In the genomic region with DNA sequence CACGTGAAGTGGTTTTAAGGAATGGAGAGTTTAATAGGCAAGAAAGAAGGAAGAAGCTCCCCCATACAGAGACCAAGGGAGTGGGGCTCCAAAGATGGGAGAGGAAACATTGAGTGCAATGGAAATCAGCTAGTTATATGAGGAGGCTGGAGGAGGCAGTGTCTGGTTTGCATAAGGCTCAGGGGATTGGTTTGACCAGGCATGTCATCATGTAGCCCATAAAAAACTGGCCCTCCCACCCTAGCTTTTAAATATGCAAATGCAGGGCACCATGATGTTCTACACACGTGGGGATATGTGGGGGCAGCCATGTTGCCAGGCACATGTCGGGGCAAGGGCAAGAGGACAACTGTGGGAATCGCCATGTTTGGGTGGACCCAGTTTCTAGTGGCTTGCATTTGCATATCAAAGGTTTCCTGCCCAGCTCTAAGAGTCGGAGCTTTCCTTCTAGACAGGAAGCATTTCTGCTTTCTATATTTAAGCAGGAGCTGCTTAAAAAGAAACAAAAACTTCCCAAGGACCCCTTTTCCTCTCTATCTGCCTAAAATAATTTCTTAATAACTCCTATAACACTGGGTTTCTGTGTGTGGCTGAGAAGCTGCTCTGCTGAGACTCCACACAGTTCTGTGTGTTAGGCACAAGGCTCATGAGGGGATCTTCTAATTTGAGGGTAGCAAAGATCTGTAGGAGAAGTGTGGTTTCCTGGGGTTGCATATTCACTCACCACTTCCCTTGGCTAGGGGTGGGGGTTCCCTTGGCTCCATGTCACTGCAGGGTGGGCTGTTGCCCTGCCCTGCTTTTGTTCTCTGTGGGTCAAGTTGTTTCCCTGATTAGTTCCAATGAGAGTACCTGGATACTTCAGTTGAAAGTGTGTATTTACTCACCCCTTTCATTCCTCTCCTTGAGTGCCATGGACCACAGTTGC, we compare ENCODE assay signal across 9 cellular contexts.
DNase-seq lines count a peak whose midpoint lies in the region; ATAC-seq lines count a peak whose summit lies in the region.
"Had no signal": no experiment of that assay in that cellular context is flagged by ENCODE, and none has a peak within 500 bp of the region (broad histone marks: within the 10 kb centered on the region; RNA-seq: fewer than 3 reads in every experiment).

No MANE protein-coding gene starts in this region.

- H3K9me3 ChIP-seq in KOPT-K1 (ENCODE audit: insufficient read depth, low read length, poor library complexity, severe bottlenecking): peaks cover 6% of the 10 kb centered on the region
- H3K9me3 ChIP-seq: A549 had no signal

- H3K9me3 Mint-ChIP-seq in activated T-cell treated with anti-CD3 and anti-CD28 coated beads, Interleukin-2, amount 50 U/mL, for 72 hours: peaks cover 2 to 5% of the 10 kb centered on the region in 2 donors
- H3K9me3 Mint-ChIP-seq in stimulated activated naive CD8-positive, alpha-beta T cell treated with anti-CD3 and anti-CD28 coated beads, Interleukin-15, Interleukin-2, amounts not matched to agents 100 ng/mL and 50 ng/mL, for 24 hours: peaks cover 5% of the 10 kb centered on the region

- H3K4me1 Mint-ChIP-seq in activated T-cell treated with anti-CD3 and anti-CD28 coated beads, Interleukin-2, amount 50 U/mL, for 72 hours (ENCODE audit: low read depth): peaks cover 50% of the 10 kb centered on the region
- H3K4me1 Mint-ChIP-seq in stimulated activated naive CD8-positive, alpha-beta T cell treated with anti-CD3 and anti-CD28 coated beads, Interleukin-15, Interleukin-2, amounts not matched to agents 100 ng/mL and 50 ng/mL, for 24 hours (ENCODE audit: low read depth): peaks cover 61% of the 10 kb centered on the region

- peak overlapping the region; percentile 67 for H3K27ac ChIP-seq in KOPT-K1 (ENCODE audit: low read depth, low read length, poor library complexity, severe bottlenecking)
- H3K27ac ChIP-seq: A549 had no signal

- ATAC-seq in activated T-cell treated with anti-CD3 and anti-CD28 coated beads, Interleukin-2, amount 50 U/mL, for 72 hours (replicated peaks in 1 of 2): peak; percentile 81 to 89
- ATAC-seq: A549 had no signal

- no peaks in the 10 kb centered on the region for H3K36me3 ChIP-seq in KOPT-K1 (ENCODE audit: insufficient read depth, low read length)

- peak overlapping the region; percentile 46 for H3K27ac Mint-ChIP-seq in activated T-cell treated with anti-CD3 and anti-CD28 coated beads, Interleukin-2, amount 50 U/mL, for 72 hours
- peak overlapping the region; percentile 84 for H3K27ac Mint-ChIP-seq in stimulated activated naive CD8-positive, alpha-beta T cell treated with anti-CD3 and anti-CD28 coated beads, Interleukin-15, Interleukin-2, amounts not matched to agents 100 ng/mL and 50 ng/mL, for 24 hours

- peak; percentile 73 for DNase-seq in activated CD8-positive, alpha-beta memory T cell treated with anti-CD3 and anti-CD28 coated beads for 24 hours
- DNase-seq in activated CD8-positive, alpha-beta memory T cell treated with anti-CD3 and anti-CD28 coated beads, Interleukin-2, amount 50 U/mL, for 48 hours: no peak
- DNase-seq in activated T-cell treated with anti-CD3 and anti-CD28 coated beads, Interleukin-2, amount 50 U/mL, for 72 hours: peak; percentile 19 to 42
- DNase-seq in NCI-H510A treated with DMSO at 0.1 percent for 48 hours (lab: John Stamatoyannopoulos, UW) (no peak), islet precursor cell (no peak), medulla oblongata (ENCODE audit: extremely low spot score) (no peak)

- peaks cover 9% of the 10 kb centered on the region in 2 donors for H3K36me3 Mint-ChIP-seq in activated T-cell treated with anti-CD3 and anti-CD28 coated beads, Interleukin-2, amount 50 U/mL, for 72 hours (ENCODE audit: insufficient read depth in 2 of 2)
- peaks cover 7% of the 10 kb centered on the region for H3K36me3 Mint-ChIP-seq in stimulated activated naive CD8-positive, alpha-beta T cell treated with anti-CD3 and anti-CD28 coated beads, Interleukin-15, Interleukin-2, amounts not matched to agents 100 ng/mL and 50 ng/mL, for 24 hours (ENCODE audit: low read depth)

- peaks cover 19% of the 10 kb centered on the region for H3K27me3 Mint-ChIP-seq in activated T-cell treated with anti-CD3 and anti-CD28 coated beads, Interleukin-2, amount 50 U/mL, for 72 hours (ENCODE audit: low read depth)
- H3K27me3 Mint-ChIP-seq in stimulated activated naive CD8-positive, alpha-beta T cell treated with anti-CD3 and anti-CD28 coated beads, Interleukin-15, Interleukin-2, amounts not matched to agents 100 ng/mL and 50 ng/mL, for 24 hours: no peaks in the 10 kb centered on the region

- peak overlapping the region; percentile 38 to 72 for H3K4me3 Mint-ChIP-seq in activated T-cell treated with anti-CD3 and anti-CD28 coated beads, Interleukin-2, amount 50 U/mL, for 72 hours
- H3K4me3 Mint-ChIP-seq in stimulated activated naive CD8-positive, alpha-beta T cell treated with anti-CD3 and anti-CD28 coated beads, Interleukin-15, Interleukin-2, amounts not matched to agents 100 ng/mL and 50 ng/mL, for 24 hours: peak overlapping the region; percentile 65

Comparison
In these comparisons a context has a peak if more than half of its experiments do, and no peak if none do; other contexts are left out.
1. DNase-seq: peak in activated CD8-positive, alpha-beta memory T cell treated with anti-CD3 and anti-CD28 coated beads for 24 hours (single experiment) and activated T-cell treated with anti-CD3 and anti-CD28 coated beads, Interleukin-2, amount 50 U/mL, for 72 hours (2 of 2); none in activated CD8-positive, alpha-beta memory T cell treated with anti-CD3 and anti-CD28 coated beads, Interleukin-2, amount 50 U/mL, for 48 hours (single experiment), NCI-H510A treated with DMSO at 0.1 percent for 48 hours (single experiment), islet precursor cell (single experiment) and medulla oblongata (single experiment).